ENCODE assay signal across 1 cellular context in genomic region chr10:97407211-97407951, GRCh38.
TF ChIP-seq lines count a peak whose summit lies in the region.

No MANE protein-coding gene starts in this region.

TF ChIP-seq in HepG2, 621 proteins besides CTCF, POLR2A, EP300 and RAD21 (continued from another document and continues in another):
- no peak for TF ChIP-seq AGO2 (optimal IDR thresholded peaks at IDR 0.05; ENCODE audit: low read depth, low read length)
- no peak for TF ChIP-seq PAF1 (CRISPR knock-in tag; IDR thresholded peaks at IDR 0.05)
- no peak for TF ChIP-seq SMAD1 (CRISPR knock-in tag; IDR thresholded peaks at IDR 0.05; ENCODE audit: borderline replicate concordance, low read depth)
- TF ChIP-seq ZFP36L1 (CRISPR knock-in tag; IDR thresholded peaks at IDR 0.05), result no peak
- TF ChIP-seq ZNF788 (CRISPR knock-in tag; IDR thresholded peaks at IDR 0.05; ENCODE audit: borderline replicate concordance), result no peak; the same call in 1 of the 2 replicates
- peak; percentile 98 for TF ChIP-seq KDM1A (CRISPR knock-in tag; IDR thresholded peaks at IDR 0.05)
- TF ChIP-seq ZNF264 (CRISPR knock-in tag; IDR thresholded peaks at IDR 0.05), result no peak
- TF ChIP-seq ZBTB8A (CRISPR knock-in tag; IDR thresholded peaks at IDR 0.05; ENCODE audit: borderline replicate concordance, low read depth), result no peak
- no peak for TF ChIP-seq ZNF710 (CRISPR knock-in tag; IDR thresholded peaks at IDR 0.05; ENCODE audit: borderline replicate concordance)
- TF ChIP-seq, protein P1, sequence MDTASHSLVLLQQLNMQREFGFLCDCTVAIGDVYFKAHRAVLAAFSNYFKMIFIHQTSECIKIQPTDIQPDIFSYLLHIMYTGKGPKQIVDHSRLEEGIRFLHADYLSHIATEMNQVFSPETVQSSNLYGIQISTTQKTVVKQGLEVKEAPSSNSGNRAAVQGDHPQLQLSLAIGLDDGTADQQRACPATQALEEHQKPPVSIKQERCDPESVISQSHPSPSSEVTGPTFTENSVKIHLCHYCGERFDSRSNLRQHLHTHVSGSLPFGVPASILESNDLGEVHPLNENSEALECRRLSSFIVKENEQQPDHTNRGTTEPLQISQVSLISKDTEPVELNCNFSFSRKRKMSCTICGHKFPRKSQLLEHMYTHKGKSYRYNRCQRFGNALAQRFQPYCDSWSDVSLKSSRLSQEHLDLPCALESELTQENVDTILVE (CRISPR knock-in tag; IDR thresholded peaks at IDR 0.05), result no peak; the same call in 1 of the 2 replicates
- TF ChIP-seq ADNP (CRISPR knock-in tag; IDR thresholded peaks at IDR 0.05), result peak; percentile 97
- TF ChIP-seq PCBP1 (IDR thresholded peaks at IDR 0.05; ENCODE audit: borderline replicate concordance, low read depth, low read length), result no peak
- no peak; the same call in 1 of the 2 replicates for TF ChIP-seq GATA4 (IDR thresholded peaks at IDR 0.05; ENCODE audit: borderline replicate concordance, low read depth)
- TF ChIP-seq, protein P2, sequence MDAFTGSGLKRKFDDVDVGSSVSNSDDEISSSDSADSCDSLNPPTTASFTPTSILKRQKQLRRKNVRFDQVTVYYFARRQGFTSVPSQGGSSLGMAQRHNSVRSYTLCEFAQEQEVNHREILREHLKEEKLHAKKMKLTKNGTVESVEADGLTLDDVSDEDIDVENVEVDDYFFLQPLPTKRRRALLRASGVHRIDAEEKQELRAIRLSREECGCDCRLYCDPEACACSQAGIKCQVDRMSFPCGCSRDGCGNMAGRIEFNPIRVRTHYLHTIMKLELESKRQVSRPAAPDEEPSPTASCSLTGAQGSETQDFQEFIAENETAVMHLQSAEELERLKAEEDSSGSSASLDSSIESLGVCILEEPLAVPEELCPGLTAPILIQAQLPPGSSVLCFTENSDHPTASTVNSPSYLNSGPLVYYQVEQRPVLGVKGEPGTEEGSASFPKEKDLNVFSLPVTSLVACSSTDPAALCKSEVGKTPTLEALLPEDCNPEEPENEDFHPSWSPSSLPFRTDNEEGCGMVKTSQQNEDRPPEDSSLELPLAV (CRISPR knock-in tag; conservative IDR thresholded peaks at IDR 0.05; ENCODE audit: low read depth), result no peak
- TF ChIP-seq NR2F6 (IDR thresholded peaks at IDR 0.05), result peak; percentile 37; the same call in 1 of the 2 replicates
- TF ChIP-seq NR2F6 (CRISPR knock-in tag; IDR thresholded peaks at IDR 0.05), result peak; percentile 42; the same call in 1 of the 2 replicates
- no peak for TF ChIP-seq ZNF407 (CRISPR knock-in tag; IDR thresholded peaks at IDR 0.05; ENCODE audit: not compliant biosample characterization)
- TF ChIP-seq HNRNPLL (IDR thresholded peaks at IDR 0.05; ENCODE audit: low read depth, low read length, poor library complexity, severe bottlenecking), result no peak
- TF ChIP-seq HIVEP1 (CRISPR knock-in tag; IDR thresholded peaks at IDR 0.05), result no peak
- TF ChIP-seq ZNF773 (CRISPR knock-in tag; IDR thresholded peaks at IDR 0.05; ENCODE audit: borderline replicate concordance), result no peak
- TF ChIP-seq, protein P3, sequence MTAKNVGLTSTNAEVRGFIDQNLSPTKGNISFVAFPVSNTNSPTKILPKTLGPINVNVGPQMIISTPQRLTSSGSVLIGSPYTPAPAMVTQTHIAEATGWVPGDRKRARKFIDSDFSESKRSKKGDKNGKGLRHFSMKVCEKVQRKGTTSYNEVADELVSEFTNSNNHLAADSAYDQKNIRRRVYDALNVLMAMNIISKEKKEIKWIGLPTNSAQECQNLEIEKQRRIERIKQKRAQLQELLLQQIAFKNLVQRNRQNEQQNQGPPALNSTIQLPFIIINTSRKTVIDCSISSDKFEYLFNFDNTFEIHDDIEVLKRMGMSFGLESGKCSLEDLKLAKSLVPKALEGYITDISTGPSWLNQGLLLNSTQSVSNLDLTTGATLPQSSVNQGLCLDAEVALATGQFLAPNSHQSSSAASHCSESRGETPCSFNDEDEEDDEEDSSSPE (CRISPR knock-in tag; IDR thresholded peaks at IDR 0.05), result no peak; the same call in 1 of the 2 replicates
- no peak; the same call in 1 of the 2 replicates for TF ChIP-seq GMEB1 (CRISPR knock-in tag; IDR thresholded peaks at IDR 0.05; ENCODE audit: borderline replicate concordance)
- no peak for TF ChIP-seq ZNF326 (CRISPR knock-in tag; IDR thresholded peaks at IDR 0.05; ENCODE audit: borderline replicate concordance)
- no peak for TF ChIP-seq ZXDC (CRISPR knock-in tag; IDR thresholded peaks at IDR 0.05)
- TF ChIP-seq HMGXB4 (CRISPR knock-in tag; IDR thresholded peaks at IDR 0.05; ENCODE audit: borderline replicate concordance in 1 of 2, low read depth in 1 of 2), result peak; percentile 86 to 88; a peak in 3 of 4 replicates
- TF ChIP-seq, protein P4, sequence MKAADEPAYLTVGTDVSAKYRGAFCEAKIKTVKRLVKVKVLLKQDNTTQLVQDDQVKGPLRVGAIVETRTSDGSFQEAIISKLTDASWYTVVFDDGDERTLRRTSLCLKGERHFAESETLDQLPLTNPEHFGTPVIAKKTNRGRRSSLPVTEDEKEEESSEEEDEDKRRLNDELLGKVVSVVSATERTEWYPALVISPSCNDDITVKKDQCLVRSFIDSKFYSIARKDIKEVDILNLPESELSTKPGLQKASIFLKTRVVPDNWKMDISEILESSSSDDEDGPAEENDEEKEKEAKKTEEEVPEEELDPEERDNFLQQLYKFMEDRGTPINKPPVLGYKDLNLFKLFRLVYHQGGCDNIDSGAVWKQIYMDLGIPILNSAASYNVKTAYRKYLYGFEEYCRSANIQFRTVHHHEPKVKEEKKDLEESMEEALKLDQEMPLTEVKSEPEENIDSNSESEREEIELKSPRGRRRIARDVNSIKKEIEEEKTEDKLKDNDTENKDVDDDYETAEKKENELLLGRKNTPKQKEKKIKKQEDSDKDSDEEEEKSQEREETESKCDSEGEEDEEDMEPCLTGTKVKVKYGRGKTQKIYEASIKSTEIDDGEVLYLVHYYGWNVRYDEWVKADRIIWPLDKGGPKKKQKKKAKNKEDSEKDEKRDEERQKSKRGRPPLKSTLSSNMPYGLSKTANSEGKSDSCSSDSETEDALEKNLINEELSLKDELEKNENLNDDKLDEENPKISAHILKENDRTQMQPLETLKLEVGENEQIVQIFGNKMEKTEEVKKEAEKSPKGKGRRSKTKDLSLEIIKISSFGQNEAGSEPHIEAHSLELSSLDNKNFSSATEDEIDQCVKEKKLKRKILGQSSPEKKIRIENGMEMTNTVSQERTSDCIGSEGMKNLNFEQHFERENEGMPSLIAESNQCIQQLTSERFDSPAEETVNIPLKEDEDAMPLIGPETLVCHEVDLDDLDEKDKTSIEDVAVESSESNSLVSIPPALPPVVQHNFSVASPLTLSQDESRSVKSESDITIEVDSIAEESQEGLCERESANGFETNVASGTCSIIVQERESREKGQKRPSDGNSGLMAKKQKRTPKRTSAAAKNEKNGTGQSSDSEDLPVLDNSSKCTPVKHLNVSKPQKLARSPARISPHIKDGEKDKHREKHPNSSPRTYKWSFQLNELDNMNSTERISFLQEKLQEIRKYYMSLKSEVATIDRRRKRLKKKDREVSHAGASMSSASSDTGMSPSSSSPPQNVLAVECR (CRISPR knock-in tag; IDR thresholded peaks at IDR 0.05; ENCODE audit: borderline replicate concordance), result peak; percentile 64; the same call in 1 of the 2 replicates
